9 cellular contexts compared by ENCODE assay signal in genomic region chr22:50548913-50549790, GRCh38. TPM values are rescaled to one million over a fixed set of nuclear protein-coding genes. Genes with fewer than 3 reads are reported as not detected.
DNase-seq lines count a peak whose midpoint lies in the region; ATAC-seq, FAIRE-seq and TF ChIP-seq lines count a peak whose summit lies in the region.
"Had no signal": no experiment of that assay in that cellular context is flagged by ENCODE, and none has a peak within 500 bp of the region (broad histone marks: within the 10 kb centered on the region; RNA-seq: fewer than 3 reads in every experiment).

No MANE protein-coding gene starts in this region.

- TF ChIP-seq EP300 in GM12878 (IDR thresholded peaks at IDR 0.05; ENCODE audit: borderline replicate concordance in 1 of 2, control insufficient read depth in 1 of 2, low read depth in 2 of 2, low read length in 2 of 2): no peak

- peak; percentile 5 for ATAC-seq in CD8-positive, alpha-beta T cell
- ATAC-seq in GM23338 (peak; percentile 15), GM12878 (no peak), psoas muscle (no peak), GM18520 (IDR thresholded peaks at IDR 0.05; ENCODE audit: unreplicated experiment) (no peak)

- H2BK120ac ChIP-seq in mesendoderm (ENCODE audit: low read depth, low read length): no peak overlapping the region

- no peaks in the 10 kb centered on the region for H3K27me3 ChIP-seq in CD8-positive, alpha-beta T cell (ENCODE audit: insufficient read depth, low read length)
- H3K27me3 ChIP-seq in GM23338 (ENCODE audit: insufficient read depth) (peaks cover 31% of the 10 kb centered on the region), GM12878 (replicated peaks in 1 of 2; ENCODE audit: control insufficient read depth in 2 of 2, insufficient read depth in 2 of 2, low read length in 1 of 2) (peaks cover 0 to 1% of the 10 kb centered on the region in 2 experiments; a peak in 1 of 4 replicates), psoas muscle (ENCODE audit: insufficient read depth in 3 of 3, low read length in 2 of 3) (peaks cover 0 to 66% (median 32%) of the 10 kb centered on the region in 3 donors), mesendoderm (ENCODE audit: insufficient read depth, low read length, poor library complexity) (no peaks in the 10 kb centered on the region)

- SMC1A ChIA-PET in GM12878 (lab: Charles Lee; ENCODE audit: uncharacterized antibody, unreplicated experiment): interaction anchor here (1.4 to 2.4 kb wide), 4 partner anchors 11 to 71 kb away, joined by 4 to 14 read pairs (median 8); partner anchors contain the start of genes SCO2 and SYCE3

- DNase-seq in CD8-positive, alpha-beta T cell: peak in 1 of 7 experiments; percentile 27
- DNase-seq in GM23338 (ENCODE audit: low spot score): no peak
- DNase-seq in GM12878 (ENCODE audit: low read depth, low spot score): no peak
- DNase-seq in psoas muscle: peak in 1 of 2 donors; percentile 47
- no peak for DNase-seq in HuH-7.5 (ENCODE audit: low spot score)
- no peak for DNase-seq in NCI-H2196 (lab: John Stamatoyannopoulos, UW; ENCODE audit: unreplicated experiment)
- no peak for DNase-seq in mesendoderm

- H3K4me2 ChIP-seq in GM23338 (peak overlapping the region; percentile 66; the same call in 1 of the 2 replicates), GM12878 (ENCODE audit: control insufficient read depth, insufficient read depth) (peak overlapping the region; percentile 66), mesendoderm (ENCODE audit: low read length) (no peak overlapping the region)

- H3K9me3 ChIP-seq in CD8-positive, alpha-beta T cell (ENCODE audit: low read length): no peaks in the 10 kb centered on the region
- H3K9me3 ChIP-seq in GM12878 (replicated peaks; ENCODE audit: control insufficient read depth, insufficient read depth, low read length): no peaks in the 10 kb centered on the region
- H3K9me3 ChIP-seq in psoas muscle: no peaks in the 10 kb centered on the region

- TF ChIP-seq CTCF in CD8-positive, alpha-beta T cell (IDR thresholded peaks at IDR 0.05): no peak
- TF ChIP-seq CTCF in GM23338 (conservative IDR thresholded peaks at IDR 0.05; ENCODE audit: low read depth in 2 of 2) (no peak), GM12878 (IDR thresholded peaks at IDR 0.05 in 2 of 3, conservative IDR thresholded peaks at IDR 0.05 in 1 of 3; ENCODE audit: control insufficient read depth in 2 of 3, extremely low read depth in 1 of 3, insufficient read depth in 1 of 3, low read depth in 3 of 3, low read length in 3 of 3) (no peak), psoas muscle (IDR thresholded peaks at IDR 0.05) (no peak)

- peaks cover 42% of the 10 kb centered on the region for H3K4me1 ChIP-seq in CD8-positive, alpha-beta T cell (ENCODE audit: insufficient read depth, low read length)
- H3K4me1 ChIP-seq in GM23338 (ENCODE audit: insufficient read depth) (no peaks in the 10 kb centered on the region; the same call in 1 of the 2 replicates), GM12878 (ENCODE audit: control insufficient read depth, insufficient read depth, low read length) (peaks cover 17% of the 10 kb centered on the region), psoas muscle (no peaks in the 10 kb centered on the region), mesendoderm (ENCODE audit: control insufficient read depth, low read depth, low read length) (no peaks in the 10 kb centered on the region)

- H4K8ac ChIP-seq in mesendoderm (ENCODE audit: low read depth, low read length): no peak overlapping the region

- H4K5ac ChIP-seq in mesendoderm (ENCODE audit: low read length): no peak overlapping the region

- intact Hi-C loops in CD8-positive, alpha-beta T cell (cut with DNase I, micrococcal nuclease): loop anchor here in 1 of 2 experiments (1.0 to 5.0 kb wide), 2 partner anchors 13 to 143 kb away; partner anchors contain the start of gene SYCE3
- intact Hi-C loops in GM12878 (cut with micrococcal nuclease; ENCODE audit: unreplicated experiment): no loop called here
- intact Hi-C loops in psoas muscle (cut with DNase I): no loop called here

- H3K9me2 ChIP-seq in GM23338 (ENCODE audit: insufficient read depth): no peaks in the 10 kb centered on the region

- H2AFZ ChIP-seq in GM23338 (peak overlapping the region; percentile 90), GM12878 (ENCODE audit: control insufficient read depth, low read depth, low read length) (peak overlapping the region; percentile 68)

- H3K9me3 Mint-ChIP-seq in CD8-positive, alpha-beta T cell: no peaks in the 10 kb centered on the region
- no peaks in the 10 kb centered on the region for H3K9me3 Mint-ChIP-seq in GM23338

- in situ Hi-C loops in GM12878 (cut with MboI): no loop called here

- H3K9ac ChIP-seq in GM12878 (ENCODE audit: control insufficient read depth, insufficient read depth, low read length): peak overlapping the region; percentile 44; the same call in 1 of the 2 replicates
- H3K9ac ChIP-seq in mesendoderm (ENCODE audit: low read length): no peak overlapping the region

- WGBS in GM12878 (ENCODE audit: insufficient coverage, insufficient replicate concordance, low lambda C conversion rate, missing lambda C conversion rate): 62% methylated on average over 56 of the region's 69 CpGs
- 56 to 73% (median 63%) methylated on average over 46 to 69 of the region's 69 CpGs for WGBS in psoas muscle, 3 donors
- no CpG with 5 or more reads among the region's 69 CpGs for WGBS in mesendoderm (ENCODE audit: extremely low coverage, insufficient coverage, low lambda C conversion rate)

- no peaks in the 10 kb centered on the region for H3K36me3 ChIP-seq in CD8-positive, alpha-beta T cell (ENCODE audit: insufficient read depth, low read length)
- no peaks in the 10 kb centered on the region for H3K36me3 ChIP-seq in GM23338 (ENCODE audit: insufficient read depth)
- no peaks in the 10 kb centered on the region for H3K36me3 ChIP-seq in GM12878 (ENCODE audit: control insufficient read depth in 2 of 2, insufficient read depth in 2 of 2, low read length in 1 of 2)
- H3K36me3 ChIP-seq in psoas muscle (ENCODE audit: insufficient read depth in 1 of 2, low read depth in 1 of 2): no peaks in the 10 kb centered on the region
- no peaks in the 10 kb centered on the region for H3K36me3 ChIP-seq in mesendoderm (ENCODE audit: control insufficient read depth, insufficient read depth, low read length)

- H3K79me2 ChIP-seq in GM23338 (replicated peaks; ENCODE audit: insufficient read depth): no peaks in the 10 kb centered on the region
- H3K79me2 ChIP-seq in GM12878 (ENCODE audit: control insufficient read depth, insufficient read depth, low read length): no peaks in the 10 kb centered on the region
- no peaks in the 10 kb centered on the region for H3K79me2 ChIP-seq in mesendoderm (ENCODE audit: control insufficient read depth, insufficient read depth, low read length)

- H3K18ac ChIP-seq in mesendoderm (ENCODE audit: low read length): no peak overlapping the region

- H3K27me3 Mint-ChIP-seq in CD8-positive, alpha-beta T cell (ENCODE audit: low read depth): no peaks in the 10 kb centered on the region
- peaks cover 33% of the 10 kb centered on the region for H3K27me3 Mint-ChIP-seq in GM23338 (ENCODE audit: insufficient read depth, low read depth, poor library complexity)

- TF ChIP-seq POLR2A in GM12878 (IDR thresholded peaks at IDR 0.05; ENCODE audit: low read depth, low read length): no peak

- peak overlapping the region; percentile 79 for H3K27ac ChIP-seq in CD8-positive, alpha-beta T cell (ENCODE audit: low read depth, low read length)
- H3K27ac ChIP-seq in GM23338 (ENCODE audit: low read depth) (no peak overlapping the region), GM12878 (ENCODE audit: control insufficient read depth, insufficient read depth) (no peak overlapping the region; the same call in 1 of the 2 replicates), psoas muscle (no peak overlapping the region), mesendoderm (ENCODE audit: low read depth, low read length) (no peak overlapping the region)

- H3K36me3 Mint-ChIP-seq in CD8-positive, alpha-beta T cell: no peaks in the 10 kb centered on the region
- H3K36me3 Mint-ChIP-seq in GM23338 (ENCODE audit: low read depth): no peaks in the 10 kb centered on the region

- H4K20me1 ChIP-seq in GM23338 (replicated peaks; ENCODE audit: insufficient read depth): no peaks in the 10 kb centered on the region
- no peaks in the 10 kb centered on the region for H4K20me1 ChIP-seq in GM12878 (ENCODE audit: control insufficient read depth, insufficient read depth)

- H2BK5ac ChIP-seq in mesendoderm (ENCODE audit: low read length): no peak overlapping the region

- H3K4me1 Mint-ChIP-seq in CD8-positive, alpha-beta T cell (ENCODE audit: low read depth): peaks cover 43% of the 10 kb centered on the region
- H3K4me1 Mint-ChIP-seq in GM23338: no peaks in the 10 kb centered on the region

- peak overlapping the region; percentile 87 for H3K27ac Mint-ChIP-seq in CD8-positive, alpha-beta T cell
- no peak overlapping the region for H3K27ac Mint-ChIP-seq in GM23338

- TF ChIP-seq RAD21 in GM12878 (IDR thresholded peaks at IDR 0.05; ENCODE audit: insufficient read depth, low read depth, low read length): no peak

- POLR2A ChIA-PET in CD8-positive, alpha-beta T cell (lab: Charles Lee): interaction anchor here (0.7 to 2.7 kb wide), 11 partner anchors 10 to 72 kb away, joined by 3 to 35 read pairs (median 9); partner anchors contain the start of genes CHKB, LMF2, NCAPH2 and SCO2
- POLR2A ChIA-PET in GM12878 (lab: Charles Lee): interaction anchor here (2.0 to 2.5 kb wide), 5 partner anchors 11 to 72 kb away, joined by 8 to 15 read pairs (median 12); partner anchors contain the start of genes SCO2 and TYMP

- H3K4me3 Mint-ChIP-seq in CD8-positive, alpha-beta T cell: peak overlapping the region; percentile 79
- no peak overlapping the region for H3K4me3 Mint-ChIP-seq in GM23338

- peak overlapping the region; percentile 70 for H3K4me3 ChIP-seq in CD8-positive, alpha-beta T cell (ENCODE audit: low read depth, low read length)
- H3K4me3 ChIP-seq in GM23338: peak overlapping the region; percentile 45; the same call in 1 of the 2 replicates
- peak overlapping the region; percentile 38; the same call in 1 of the 2 replicates for H3K4me3 ChIP-seq in GM12878
- peak overlapping the region; percentile 30 for H3K4me3 ChIP-seq in psoas muscle
- no peak overlapping the region for H3K4me3 ChIP-seq in mesendoderm (ENCODE audit: low read length)

- no peak overlapping the region for H3K23ac ChIP-seq in mesendoderm (ENCODE audit: low read length)

- no peak overlapping the region for H2AK5ac ChIP-seq in mesendoderm (ENCODE audit: low read length)

- no peak overlapping the region for H3K4ac ChIP-seq in mesendoderm (ENCODE audit: low read depth, low read length)

- CTCF ChIA-PET in CD8-positive, alpha-beta T cell (lab: Charles Lee): interaction anchor here (1.0 to 4.3 kb wide), 7 partner anchors 9 to 72 kb away, joined by 3 to 36 read pairs (median 10); partner anchors contain the start of genes SCO2 and SYCE3
- CTCF ChIA-PET in GM12878 (lab: Yijun Ruan, JAX): interaction anchor here (1.0 to 2.2 kb wide), 4 partner anchors 14 to 73 kb away, joined by 3 to 7 read pairs (median 4); partner anchors contain the start of gene SCO2

- RAD21 ChIA-PET in GM12878 (lab: Charles Lee; ENCODE audit: unreplicated experiment): interaction anchor here (0.7 to 2.1 kb wide), 7 partner anchors 10 to 305 kb away, joined by 3 to 16 read pairs (median 4); partner anchors contain the start of genes SCO2 and SYCE3

- BruUV-seq in GM12878 (replicated peaks; lab: Mats Ljungman, UMichigan): no TSS peak

- H3K79me1 ChIP-seq in mesendoderm (ENCODE audit: low read length): no peaks in the 10 kb centered on the region

- FAIRE-seq in GM12878 (lab: Jason Lieb, UNC): no peak

- H3K56ac ChIP-seq in mesendoderm (ENCODE audit: low read length): no peak overlapping the region

- peaks cover 7% of the 10 kb centered on the region; the same call in 1 of the 2 replicates for H3F3A ChIP-seq in GM23338 (replicated peaks; ENCODE audit: low read depth)

- H2BK15ac ChIP-seq in mesendoderm (replicated peaks; ENCODE audit: low read depth): no peak overlapping the region

RNA-seq across cellular contexts. Expression of gene KLHDC7B, which starts 3.5 kb away (rescaled TPM):
- total RNA-seq in CD8-positive, alpha-beta T cell: 1 to 10 TPM; 2.1 to 2.3 TPM
- 0.58 TPM in 1 of 2 replicates, not detected in the other for total RNA-seq in GM23338 (2014; rRNA removed; shearing (Covaris generic))
- polyA plus RNA-seq in GM23338 (2016; fragmentation: Nextera tagmentation; extraction: Ambion mirVana) (not detected in 2 replicates), GM12878 (2011; rRNA removed) (not detected in 2 replicates), GM12878 (2014; fragmentation: Illumina TruSeq; extraction: Trizol) (0.59 and 0.65 TPM in 2 replicates), GM12878 (2014; fragmentation: Nextera tagmentation; extraction: Ambion mirVana) (under 1 TPM in 1 of 2 experiments, not detected in 1; 0.05 TPM), GM12878 (2014; rRNA removed) (1.8 and 2.2 TPM in 2 replicates), GM12878 (2016; fragmentation: Nextera tagmentation; extraction: Ambion mirVana) (1 to 10 TPM in 1 of 2 experiments, under 1 TPM in 1; 0.72 to 1.1 TPM), psoas muscle (under 1 TPM in 2 of 3 donors, not detected in 1; 0.01 TPM)
- 2.3 and 2.6 TPM in 2 replicates for total RNA-seq in GM12878 (2013; cell fraction: nucleolus; rRNA removed)
- total RNA-seq in GM12878 (2014; rRNA removed) (1.3 and 1.5 TPM in 2 replicates), GM12878 (2014; rRNA removed; fragmentation: Illumina TruSeq; extraction: Trizol) (0.32 and 0.63 TPM in 2 replicates), GM12878 (2021) (1.1 and 1.7 TPM in 2 replicates), psoas muscle (under 1 TPM in 1 of 4 donors, not detected in 3; 0.11 TPM)
- polyA plus RNA-seq in GM12878 (2011; ENCODE audit: low read depth): 0.26 TPM
- polyA plus RNA-seq in GM12878 (2011; cell fraction: cytosol; rRNA removed): 0.01 and 0.03 TPM in 2 replicates
- polyA plus RNA-seq in GM12878 (2011; cell fraction: nucleus; rRNA removed): 0.03 and 0.04 TPM in 2 replicates
- 1.5 and 1.9 TPM in 2 replicates for polyA plus RNA-seq in GM12878 (2012)
- not detected in 2 replicates for polyA minus RNA-seq in GM12878 (2011; rRNA and poly(A)+ RNA removed)
- polyA minus RNA-seq in GM12878 (2011; cell fraction: cytosol; rRNA and poly(A)+ RNA removed): 0.31 TPM in 1 of 2 replicates, not detected in the other
- polyA minus RNA-seq in GM12878 (2011; cell fraction: nucleus; rRNA and poly(A)+ RNA removed): 0.10 TPM in 1 of 2 replicates, not detected in the other
- polyA plus RNA-seq in mesendoderm (2013, experiment 1 of 2): 0.07 TPM
- 0.04 TPM for polyA plus RNA-seq in mesendoderm (2013, experiment 2 of 2)

RNA-seq across cellular contexts. Expression of gene SYCE3, which starts 13.6 kb away (rescaled TPM):
- not detected for total RNA-seq in CD8-positive, alpha-beta T cell
- total RNA-seq in GM23338 (2014; rRNA removed; shearing (Covaris generic)): not detected in 2 replicates
- polyA plus RNA-seq in GM23338 (2016; fragmentation: Nextera tagmentation; extraction: Ambion mirVana): not detected in 2 replicates
- total RNA-seq in GM12878 (2013; cell fraction: nucleolus; rRNA removed): not detected in 2 replicates
- total RNA-seq in GM12878 (2014; rRNA removed): not detected in 2 replicates
- 0.76 TPM in 1 of 2 replicates, not detected in the other for total RNA-seq in GM12878 (2014; rRNA removed; fragmentation: Illumina TruSeq; extraction: Trizol)
- not detected in 2 replicates for total RNA-seq in GM12878 (2021)
- polyA plus RNA-seq in GM12878 (2011; ENCODE audit: low read depth): not detected
- polyA plus RNA-seq in GM12878 (2011; rRNA removed): 0.79 and 1.1 TPM in 2 replicates
- 0.64 TPM in 2 replicates for polyA plus RNA-seq in GM12878 (2011; cell fraction: cytosol; rRNA removed)
- polyA plus RNA-seq in GM12878 (2011; cell fraction: nucleus; rRNA removed): not detected in 2 replicates
- 1.6 and 1.8 TPM in 2 replicates for polyA plus RNA-seq in GM12878 (2012)
- 0.38 TPM in 1 of 2 replicates, not detected in the other for polyA plus RNA-seq in GM12878 (2014; fragmentation: Illumina TruSeq; extraction: Trizol)
- polyA plus RNA-seq in GM12878 (2014; fragmentation: Nextera tagmentation; extraction: Ambion mirVana): under 1 TPM; 0.76 to 0.91 TPM
- polyA plus RNA-seq in GM12878 (2014; rRNA removed): not detected in 2 replicates
- under 1 TPM in 1 of 2 experiments, not detected in 1; 0.43 TPM for polyA plus RNA-seq in GM12878 (2016; fragmentation: Nextera tagmentation; extraction: Ambion mirVana)
- polyA minus RNA-seq in GM12878 (2011; rRNA and poly(A)+ RNA removed): not detected in 2 replicates
- polyA minus RNA-seq in GM12878 (2011; cell fraction: cytosol; rRNA and poly(A)+ RNA removed): not detected in 2 replicates
- not detected in 2 replicates for polyA minus RNA-seq in GM12878 (2011; cell fraction: nucleus; rRNA and poly(A)+ RNA removed)
- not detected for total RNA-seq in psoas muscle
- not detected for polyA plus RNA-seq in psoas muscle
- 0.21 TPM for polyA plus RNA-seq in mesendoderm (2013, experiment 1 of 2)
- 0.22 TPM for polyA plus RNA-seq in mesendoderm (2013, experiment 2 of 2)
- total RNA-seq: renal cortical epithelial cell had no signal

RNA-seq across cellular contexts. Expression of gene TYMP, which starts 19.3 kb away (rescaled TPM):
- total RNA-seq in CD8-positive, alpha-beta T cell: 1 to 10 TPM; 3.4 to 4.7 TPM
- 0.28 and 1.2 TPM in 2 replicates for total RNA-seq in GM23338 (2014; rRNA removed; shearing (Covaris generic))
- 1.8 and 1.9 TPM in 2 replicates for polyA plus RNA-seq in GM23338 (2016; fragmentation: Nextera tagmentation; extraction: Ambion mirVana)
- total RNA-seq in GM12878 (2013; cell fraction: nucleolus; rRNA removed): 57.1 and 63.5 TPM in 2 replicates
- total RNA-seq in GM12878 (2014; rRNA removed): 39.8 and 40.8 TPM in 2 replicates
- total RNA-seq in GM12878 (2014; rRNA removed; fragmentation: Illumina TruSeq; extraction: Trizol): 8.9 and 9.8 TPM in 2 replicates
- total RNA-seq in GM12878 (2021): 53.2 and 53.9 TPM in 2 replicates
- polyA plus RNA-seq in GM12878 (2011; ENCODE audit: low read depth): 9.5 TPM
- 8.8 and 21.0 TPM in 2 replicates for polyA plus RNA-seq in GM12878 (2011; rRNA removed)
- polyA plus RNA-seq in GM12878 (2011; cell fraction: cytosol; rRNA removed): 29.5 and 58.9 TPM in 2 replicates
- polyA plus RNA-seq in GM12878 (2011; cell fraction: nucleus; rRNA removed): 283 and 296 TPM in 2 replicates
- polyA plus RNA-seq in GM12878 (2012): 32.9 and 38.1 TPM in 2 replicates
- 3.0 and 5.6 TPM in 2 replicates for polyA plus RNA-seq in GM12878 (2014; fragmentation: Illumina TruSeq; extraction: Trizol)
- under 1 TPM; 0.42 to 0.91 TPM for polyA plus RNA-seq in GM12878 (2014; fragmentation: Nextera tagmentation; extraction: Ambion mirVana)
- polyA plus RNA-seq in GM12878 (2014; rRNA removed): 55.7 and 57.8 TPM in 2 replicates
- polyA plus RNA-seq in GM12878 (2016; fragmentation: Nextera tagmentation; extraction: Ambion mirVana): 10 to 100 TPM; 28.3 to 37.7 TPM
- 12.4 and 23.6 TPM in 2 replicates for polyA minus RNA-seq in GM12878 (2011; rRNA and poly(A)+ RNA removed)
- polyA minus RNA-seq in GM12878 (2011; cell fraction: cytosol; rRNA and poly(A)+ RNA removed): 11.2 and 12.8 TPM in 2 replicates
- polyA minus RNA-seq in GM12878 (2011; cell fraction: nucleus; rRNA and poly(A)+ RNA removed): 22.4 and 35.5 TPM in 2 replicates
- total RNA-seq in psoas muscle: 10 to 100 TPM in 3 of 4 donors, 1 to 10 TPM in 1; 7.1 to 18.8 (median 13.3) TPM
- 10 to 100 TPM in 1 of 3 donors, 1 to 10 TPM in 2; 5.0 to 26.0 (median 7.0) TPM for polyA plus RNA-seq in psoas muscle
- 0.24 TPM for polyA plus RNA-seq in mesendoderm (2013, experiment 1 of 2)
- polyA plus RNA-seq in mesendoderm (2013, experiment 2 of 2): 0.28 TPM

RNA-seq across cellular contexts. Expression of gene SCO2, which starts 23.8 kb away (rescaled TPM):
- total RNA-seq in CD8-positive, alpha-beta T cell: 1 to 10 TPM; 1.5 to 4.2 TPM
- 1.6 and 4.9 TPM in 2 replicates for total RNA-seq in GM23338 (2014; rRNA removed; shearing (Covaris generic))
- polyA plus RNA-seq in GM23338 (2016; fragmentation: Nextera tagmentation; extraction: Ambion mirVana) (1.1 and 2.6 TPM in 2 replicates), GM12878 (2011; rRNA removed) (2.0 and 2.2 TPM in 2 replicates), GM12878 (2014; fragmentation: Illumina TruSeq; extraction: Trizol) (0.18 TPM in 1 of 2 replicates, not detected in the other), GM12878 (2014; fragmentation: Nextera tagmentation; extraction: Ambion mirVana) (1 to 10 TPM in 1 of 2 experiments, not detected in 1; 1.0 TPM), GM12878 (2014; rRNA removed) (2.4 and 7.1 TPM in 2 replicates), GM12878 (2016; fragmentation: Nextera tagmentation; extraction: Ambion mirVana) (10 to 100 TPM; 14.0 to 16.0 TPM), psoas muscle (under 1 TPM in 2 of 3 donors, not detected in 1; 0.99 to 1.00 TPM)
- not detected in 2 replicates for total RNA-seq in GM12878 (2013; cell fraction: nucleolus; rRNA removed)
- total RNA-seq in GM12878 (2014; rRNA removed) (2.8 and 4.4 TPM in 2 replicates), GM12878 (2014; rRNA removed; fragmentation: Illumina TruSeq; extraction: Trizol) (0.32 and 0.36 TPM in 2 replicates), GM12878 (2021) (6.4 and 16.0 TPM in 2 replicates), psoas muscle (under 1 TPM in 1 of 4 donors, not detected in 3; 0.97 TPM)
- polyA plus RNA-seq in GM12878 (2011; ENCODE audit: low read depth): 5.6 TPM
- 8.5 and 9.4 TPM in 2 replicates for polyA plus RNA-seq in GM12878 (2011; cell fraction: cytosol; rRNA removed)
- polyA plus RNA-seq in GM12878 (2011; cell fraction: nucleus; rRNA removed): 10.9 and 11.6 TPM in 2 replicates
- 4.7 and 8.2 TPM in 2 replicates for polyA plus RNA-seq in GM12878 (2012)
- 2.0 TPM in 1 of 2 replicates, not detected in the other for polyA minus RNA-seq in GM12878 (2011; rRNA and poly(A)+ RNA removed)
- polyA minus RNA-seq in GM12878 (2011; cell fraction: cytosol; rRNA and poly(A)+ RNA removed): 4.2 TPM in 1 of 2 replicates, not detected in the other
- not detected in 2 replicates for polyA minus RNA-seq in GM12878 (2011; cell fraction: nucleus; rRNA and poly(A)+ RNA removed)
- 0.21 TPM for polyA plus RNA-seq in mesendoderm (2013, experiment 1 of 2)
- not detected for polyA plus RNA-seq in mesendoderm (2013, experiment 2 of 2)

RNA-seq across cellular contexts. Expression of gene CPT1B, which starts 29.1 kb away (rescaled TPM):
- 10 to 100 TPM; 42.4 to 46.0 TPM for total RNA-seq in CD8-positive, alpha-beta T cell
- total RNA-seq in GM23338 (2014; rRNA removed; shearing (Covaris generic)): 5.5 and 14.4 TPM in 2 replicates
- 5.6 and 6.4 TPM in 2 replicates for polyA plus RNA-seq in GM23338 (2016; fragmentation: Nextera tagmentation; extraction: Ambion mirVana)
- 75.2 and 82.7 TPM in 2 replicates for total RNA-seq in GM12878 (2013; cell fraction: nucleolus; rRNA removed)
- total RNA-seq in GM12878 (2014; rRNA removed): 28.3 and 28.9 TPM in 2 replicates
- total RNA-seq in GM12878 (2014; rRNA removed; fragmentation: Illumina TruSeq; extraction: Trizol): 12.0 and 13.6 TPM in 2 replicates
- total RNA-seq in GM12878 (2021): 37.0 and 40.8 TPM in 2 replicates
- 29.0 TPM for polyA plus RNA-seq in GM12878 (2011; ENCODE audit: low read depth)
- 26.0 and 36.2 TPM in 2 replicates for polyA plus RNA-seq in GM12878 (2011; rRNA removed)
- 30.5 and 42.8 TPM in 2 replicates for polyA plus RNA-seq in GM12878 (2011; cell fraction: cytosol; rRNA removed)
- polyA plus RNA-seq in GM12878 (2011; cell fraction: nucleus; rRNA removed): 387 and 439 TPM in 2 replicates
- 44.1 and 46.1 TPM in 2 replicates for polyA plus RNA-seq in GM12878 (2012)
- polyA plus RNA-seq in GM12878 (2014; fragmentation: Illumina TruSeq; extraction: Trizol): 21.0 and 24.5 TPM in 2 replicates
- 1 to 10 TPM; 3.5 to 5.7 TPM for polyA plus RNA-seq in GM12878 (2014; fragmentation: Nextera tagmentation; extraction: Ambion mirVana)
- polyA plus RNA-seq in GM12878 (2014; rRNA removed): 51.1 and 54.0 TPM in 2 replicates
- 10 to 100 TPM; 11.5 to 19.0 TPM for polyA plus RNA-seq in GM12878 (2016; fragmentation: Nextera tagmentation; extraction: Ambion mirVana)
- 9.7 and 19.9 TPM in 2 replicates for polyA minus RNA-seq in GM12878 (2011; rRNA and poly(A)+ RNA removed)
- polyA minus RNA-seq in GM12878 (2011; cell fraction: cytosol; rRNA and poly(A)+ RNA removed): 3.0 and 5.3 TPM in 2 replicates
- 29.0 and 38.0 TPM in 2 replicates for polyA minus RNA-seq in GM12878 (2011; cell fraction: nucleus; rRNA and poly(A)+ RNA removed)
- 100 to 1,000 TPM in 3 of 4 donors, 10 to 100 TPM in 1; 75.8 to 144 (median 139) TPM for total RNA-seq in psoas muscle
- polyA plus RNA-seq in psoas muscle: 10 to 100 TPM; 57.4 to 87.6 (median 70.8) TPM
- polyA plus RNA-seq in mesendoderm (2013, experiment 1 of 2): 11.7 TPM
- polyA plus RNA-seq in mesendoderm (2013, experiment 2 of 2): 11.4 TPM

Comparison
In these comparisons a context has a peak if more than half of its experiments do, and no peak if none do; other contexts are left out.
1. ATAC-seq: peak in CD8-positive, alpha-beta T cell (single experiment) and GM23338 (single experiment); none in GM12878 (single experiment), psoas muscle (0 of 4) and GM18520 (single experiment).